Comparison of ENCODE assay signal across 1 cellular context in the genomic region with DNA sequence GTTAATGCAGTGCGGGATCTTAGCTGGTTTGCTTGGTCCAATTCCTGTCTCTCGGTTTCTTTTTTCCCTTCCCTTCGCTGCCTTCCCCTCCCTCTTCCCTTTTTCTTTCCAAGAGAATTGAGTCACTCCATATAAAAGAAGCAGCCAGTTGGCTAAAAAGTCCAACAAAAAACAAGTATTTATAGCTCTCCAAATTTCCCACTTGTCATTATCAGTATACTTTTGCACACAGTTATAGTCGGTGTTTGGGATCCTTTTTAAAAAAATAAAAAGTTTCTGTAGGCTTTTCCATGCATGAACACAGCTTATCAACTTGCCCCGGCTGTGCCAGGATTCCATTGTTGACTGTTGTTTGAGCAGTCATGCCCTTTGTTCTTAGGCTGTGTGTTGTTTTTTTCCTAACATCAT.
TF ChIP-seq lines count a peak whose summit lies in the region.

No MANE protein-coding gene starts in this region.

TF ChIP-seq in A549, 52 proteins besides CTCF, POLR2A, EP300 and RAD21 (continued from another document):
- no peak for TF ChIP-seq HMGXB4 (CRISPR knock-in tag; IDR thresholded peaks at IDR 0.05; ENCODE audit: borderline replicate concordance)
- no peak for TF ChIP-seq KDM1A (IDR thresholded peaks at IDR 0.05; ENCODE audit: low read depth)
- no peak for TF ChIP-seq ESRRA (IDR thresholded peaks at IDR 0.05; ENCODE audit: borderline replicate concordance, low read length)
- TF ChIP-seq, protein P1, sequence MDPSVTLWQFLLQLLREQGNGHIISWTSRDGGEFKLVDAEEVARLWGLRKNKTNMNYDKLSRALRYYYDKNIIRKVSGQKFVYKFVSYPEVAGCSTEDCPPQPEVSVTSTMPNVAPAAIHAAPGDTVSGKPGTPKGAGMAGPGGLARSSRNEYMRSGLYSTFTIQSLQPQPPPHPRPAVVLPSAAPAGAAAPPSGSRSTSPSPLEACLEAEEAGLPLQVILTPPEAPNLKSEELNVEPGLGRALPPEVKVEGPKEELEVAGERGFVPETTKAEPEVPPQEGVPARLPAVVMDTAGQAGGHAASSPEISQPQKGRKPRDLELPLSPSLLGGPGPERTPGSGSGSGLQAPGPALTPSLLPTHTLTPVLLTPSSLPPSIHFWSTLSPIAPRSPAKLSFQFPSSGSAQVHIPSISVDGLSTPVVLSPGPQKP (IDR thresholded peaks at IDR 0.05; ENCODE audit: low read depth, low read length): no peak
- no peak for TF ChIP-seq MYC (IDR thresholded peaks at IDR 0.05; ENCODE audit: borderline replicate concordance, low read length)
- TF ChIP-seq MAFK (IDR thresholded peaks at IDR 0.05; ENCODE audit: partially characterized antibody): no peak
- no peak for TF ChIP-seq CBX8 (IDR thresholded peaks at IDR 0.05)
- no peak for TF ChIP-seq RFX5 (IDR thresholded peaks at IDR 0.05)
- TF ChIP-seq, protein P2, sequence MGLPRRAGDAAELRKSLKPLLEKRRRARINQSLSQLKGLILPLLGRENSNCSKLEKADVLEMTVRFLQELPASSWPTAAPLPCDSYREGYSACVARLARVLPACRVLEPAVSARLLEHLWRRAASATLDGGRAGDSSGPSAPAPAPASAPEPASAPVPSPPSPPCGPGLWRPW (IDR thresholded peaks at IDR 0.05): no peak
- no peak for TF ChIP-seq POLR2AphosphoS2 (conservative IDR thresholded peaks at IDR 0.05; ENCODE audit: low read length)
